Comparison of ENCODE assay signal across 5 cellular contexts in genomic region chr3:170342273-170342672, GRCh38. TPM values are rescaled to one million over a fixed set of nuclear protein-coding genes. Genes with fewer than 3 reads are reported as not detected.
DNase-seq lines count a peak whose midpoint lies in the region; TF ChIP-seq lines count a peak whose summit lies in the region.
"Not testable (repeated sequence)": the region's sequence is repeated elsewhere in the genome, so short reads cannot be mapped to it uniquely, and the experiment has no call there.

No MANE protein-coding gene starts in this region.

- not testable (repeated sequence) for H3K27me3 ChIP-seq in trophoblast cell (ENCODE audit: insufficient read depth, low read length); smooth muscle cell (ENCODE audit: low read depth)

- DNase-seq in Calu3; nephron progenitor cell; trophoblast cell; smooth muscle cell (lab: John Stamatoyannopoulos, UW; ENCODE audit: unreplicated experiment): not testable (repeated sequence)
- peak; percentile 56 for DNase-seq in osteocyte (ENCODE audit: extremely low spot score, unreplicated experiment)

- H4K12ac ChIP-seq in trophoblast cell (ENCODE audit: low read depth, low read length), result not testable (repeated sequence)

- intact Hi-C loops in Calu3 (cut with micrococcal nuclease; ENCODE audit: unreplicated experiment), result not testable (repeated sequence)

- H3K36me3 ChIP-seq in trophoblast cell (ENCODE audit: control insufficient read depth in 1 of 2, insufficient read depth in 2 of 2, low read length in 2 of 2); smooth muscle cell (ENCODE audit: low read depth): not testable (repeated sequence)

- TF ChIP-seq CTCF in Calu3 (IDR thresholded peaks at IDR 0.05; ENCODE audit: unreplicated experiment); nephron progenitor cell (IDR thresholded peaks at IDR 0.05); osteocyte (IDR thresholded peaks at IDR 0.05); smooth muscle cell (IDR thresholded peaks at IDR 0.05; ENCODE audit: borderline replicate concordance, insufficient read depth, poor library complexity, severe bottlenecking): not testable (repeated sequence)

- BruUV-seq in Calu3 (replicated peaks; lab: Mats Ljungman, UMichigan), result not testable (repeated sequence)

- peak overlapping the region; percentile 19 for H4K8ac ChIP-seq in trophoblast cell (ENCODE audit: low read depth, low read length)

- peak overlapping the region; percentile 52 for H3K27ac Mint-ChIP-seq in Calu3 (ENCODE audit: unreplicated experiment)
- H3K27ac Mint-ChIP-seq in nephron progenitor cell, result peak overlapping the region; percentile 64
- H3K27ac Mint-ChIP-seq in osteocyte (ENCODE audit: unreplicated experiment), result not testable (repeated sequence)

- peak overlapping the region; percentile 79 for H2BK120ac ChIP-seq in trophoblast cell (ENCODE audit: insufficient read depth, low read length, poor library complexity)

- H4K20me1 ChIP-seq in smooth muscle cell (ENCODE audit: low read depth), result not testable (repeated sequence)

- H3F3A ChIP-seq in smooth muscle cell (ENCODE audit: low read depth), result not testable (repeated sequence)

- H3K4me3 Mint-ChIP-seq in Calu3 (ENCODE audit: low read depth, unreplicated experiment); nephron progenitor cell; osteocyte (ENCODE audit: unreplicated experiment): not testable (repeated sequence)

- not testable (repeated sequence) for H3K27me3 Mint-ChIP-seq in Calu3 (ENCODE audit: unreplicated experiment); nephron progenitor cell (ENCODE audit: low read depth, poor library complexity); osteocyte (ENCODE audit: unreplicated experiment)

- H3K9ac ChIP-seq in trophoblast cell (ENCODE audit: low read length); smooth muscle cell (ENCODE audit: low read depth): not testable (repeated sequence)

- H3K36me3 Mint-ChIP-seq in Calu3 (ENCODE audit: insufficient read depth, unreplicated experiment); nephron progenitor cell (ENCODE audit: low read depth); osteocyte (ENCODE audit: unreplicated experiment): not testable (repeated sequence)

- not testable (repeated sequence) for H3K18ac ChIP-seq in trophoblast cell (ENCODE audit: low read length)

- not testable (repeated sequence) for H4K91ac ChIP-seq in trophoblast cell (ENCODE audit: low read depth, low read length)

- H3K4ac ChIP-seq in trophoblast cell (ENCODE audit: low read depth, low read length), result not testable (repeated sequence)

- H3K79me1 ChIP-seq in trophoblast cell (ENCODE audit: low read length), result peaks cover 17% of the 10 kb centered on the region

- WGBS in trophoblast cell (ENCODE audit: extremely low coverage, insufficient coverage, insufficient read length), result no CpG with 5 or more reads among the region's 9 CpGs
- WGBS in smooth muscle cell (ENCODE audit: low lambda C conversion rate), result 95% methylated on average over 9 of the region's 9 CpGs

- H2BK5ac ChIP-seq in trophoblast cell (ENCODE audit: low read depth, low read length, poor library complexity), result peak overlapping the region; percentile 73

- H2AFZ ChIP-seq in trophoblast cell (ENCODE audit: insufficient read depth, low read length, poor library complexity); smooth muscle cell (ENCODE audit: low read depth): not testable (repeated sequence)

- H2BK12ac ChIP-seq in trophoblast cell (ENCODE audit: low read length), result peak overlapping the region; percentile 92

- H3K23ac ChIP-seq in trophoblast cell (ENCODE audit: low read length), result not testable (repeated sequence)

- not testable (repeated sequence) for H3K4me1 ChIP-seq in trophoblast cell (ENCODE audit: control insufficient read depth in 1 of 2, insufficient read depth in 2 of 2, low read length in 2 of 2); smooth muscle cell (ENCODE audit: low read depth)

- H2AK5ac ChIP-seq in trophoblast cell (ENCODE audit: low read length), result peak overlapping the region; percentile 79

- not testable (repeated sequence) for H3K79me2 ChIP-seq in trophoblast cell (ENCODE audit: control insufficient read depth, insufficient read depth, low read length, poor library complexity); smooth muscle cell (ENCODE audit: low read depth)

- H3K4me2 ChIP-seq in trophoblast cell (ENCODE audit: low read length); smooth muscle cell: not testable (repeated sequence)

- H3K27ac ChIP-seq in trophoblast cell (ENCODE audit: low read depth, low read length), result not testable (repeated sequence)
- peak overlapping the region; percentile 98 for H3K27ac ChIP-seq in smooth muscle cell (ENCODE audit: low read depth)

- H3K14ac ChIP-seq in trophoblast cell (ENCODE audit: low read length), result not testable (repeated sequence)

- CTCF ChIA-PET in Calu3 (lab: Charles Lee), result not testable (repeated sequence)

- not testable (repeated sequence) for H3K4me3 ChIP-seq in trophoblast cell (ENCODE audit: low read depth, low read length); smooth muscle cell

- H3K4me1 Mint-ChIP-seq in Calu3 (ENCODE audit: low read depth, unreplicated experiment), result peaks cover 30% of the 10 kb centered on the region
- not testable (repeated sequence) for H3K4me1 Mint-ChIP-seq in nephron progenitor cell; osteocyte (ENCODE audit: unreplicated experiment)

- not testable (repeated sequence) for H3K9me3 Mint-ChIP-seq in Calu3 (ENCODE audit: low read depth, unreplicated experiment); osteocyte (ENCODE audit: unreplicated experiment)
- H3K9me3 Mint-ChIP-seq in nephron progenitor cell, result peaks cover 61% of the 10 kb centered on the region

- H3K9me3 ChIP-seq in trophoblast cell (ENCODE audit: insufficient read depth, low read depth, low read length); smooth muscle cell (replicated peaks; ENCODE audit: low read depth): not testable (repeated sequence)

RNA-seq across cellular contexts. Expression of gene SKIL, which starts 15.2 kb away (rescaled TPM):
- total RNA-seq in Calu3 (2022) (184 and 265 TPM in 2 replicates), osteocyte (74.4 and 83.0 TPM in 2 replicates), smooth muscle cell (167 and 207 TPM in 2 replicates)
- 90.2 and 92.2 TPM in 2 replicates for polyA plus RNA-seq in trophoblast cell (2013)
- 22.0 and 45.0 TPM in 2 replicates for polyA plus RNA-seq in smooth muscle cell
